Comparison of ENCODE assay signal across 7 cellular contexts in genomic region chr18:35478520-35479435, GRCh38. TPM values are rescaled to one million over a fixed set of nuclear protein-coding genes. Genes with fewer than 3 reads are reported as not detected.
DNase-seq lines count a peak whose midpoint lies in the region; ATAC-seq and TF ChIP-seq lines count a peak whose summit lies in the region.

No MANE protein-coding gene starts in this region.

- no peaks in the 10 kb centered on the region for H3K27me3 Mint-ChIP-seq in glutamatergic neuron (ENCODE audit: unreplicated experiment)

- H3K36me3 ChIP-seq in IMR-90 (ENCODE audit: control insufficient read depth, insufficient read depth, low read length) (no peaks in the 10 kb centered on the region), brain microvascular endothelial cell (replicated peaks) (no peaks in the 10 kb centered on the region), mucosa of stomach (ENCODE audit: control insufficient read depth, insufficient read depth, low read length) (no peaks in the 10 kb centered on the region), transverse colon (no peaks in the 10 kb centered on the region)

- peak overlapping the region; percentile 5 for H3K23ac ChIP-seq in IMR-90 (ENCODE audit: low read depth, low read length)

- no peaks in the 10 kb centered on the region for H4K20me1 ChIP-seq in IMR-90 (ENCODE audit: insufficient read depth, low read length)

- no peak overlapping the region for H3K18ac ChIP-seq in IMR-90 (ENCODE audit: low read depth, low read length)

- no CpG with 5 or more reads among the region's 8 CpGs for WGBS in IMR-90 (ENCODE audit: extremely low coverage in 2 of 2, insufficient read length in 1 of 2), 2 experiments
- 61 to 64% methylated on average over 4 to 8 of the region's 8 CpGs for WGBS in transverse colon (ENCODE audit: low coverage in 1 of 2), 2 donors

- H4K91ac ChIP-seq in IMR-90 (ENCODE audit: insufficient read depth, low read depth, low read length), result no peak overlapping the region

- TF ChIP-seq EP300 in transverse colon (IDR thresholded peaks at IDR 0.05; ENCODE audit: low read depth), result no peak

- no peaks in the 10 kb centered on the region for H3K27me3 ChIP-seq in IMR-90 (ENCODE audit: control insufficient read depth, insufficient read depth, low read length)
- no peaks in the 10 kb centered on the region for H3K27me3 ChIP-seq in brain microvascular endothelial cell (replicated peaks)
- H3K27me3 ChIP-seq in mucosa of stomach (ENCODE audit: control insufficient read depth, insufficient read depth, low read length), result no peaks in the 10 kb centered on the region
- no peaks in the 10 kb centered on the region for H3K27me3 ChIP-seq in transverse colon

- H3K4me3 Mint-ChIP-seq in glutamatergic neuron (ENCODE audit: unreplicated experiment), result no peak overlapping the region

- TF ChIP-seq CTCF in IMR-90 (conservative IDR thresholded peaks at IDR 0.05; ENCODE audit: low read depth, low read length) (no peak), brain microvascular endothelial cell (IDR thresholded peaks at IDR 0.05; ENCODE audit: low read depth, low read length, missing control alignments) (peak; percentile 18), transverse colon (IDR thresholded peaks at IDR 0.05) (no peak), glutamatergic neuron (IDR thresholded peaks at IDR 0.05; ENCODE audit: partially characterized antibody, unreplicated experiment) (no peak)

- POLR2A ChIA-PET in IMR-90 (lab: Charles Lee; ENCODE audit: unreplicated experiment), result interaction anchor here (0.6 kb wide), 1 partner anchor 9 kb away, joined by 3 read pairs; no protein-coding TSS in a partner anchor

- ATAC-seq in GM18867 (IDR thresholded peaks at IDR 0.05; ENCODE audit: unreplicated experiment) (peak; percentile 59), IMR-90 (ENCODE audit: low read depth) (peak; percentile 73)

- TF ChIP-seq POLR2A in IMR-90 (IDR thresholded peaks at IDR 0.05; ENCODE audit: low read depth, low read length) (no peak), transverse colon (IDR thresholded peaks at IDR 0.05) (peak; percentile 34)

- H2AK9ac ChIP-seq in IMR-90 (replicated peaks; ENCODE audit: low read depth, low read length, poor library complexity), result peak overlapping the region; percentile 70

- no peak overlapping the region for H3K27ac ChIP-seq in IMR-90 (ENCODE audit: insufficient read depth, low read length)
- H3K27ac ChIP-seq in brain microvascular endothelial cell, result peak overlapping the region; percentile 98
- H3K27ac ChIP-seq in transverse colon, result peak overlapping the region; percentile 62 to 76 (median 72)

- CTCF ChIA-PET in IMR-90 (lab: Yijun Ruan, JAX), result no interaction called here

- in situ Hi-C loops in IMR-90 (cut with MboI; ENCODE audit: low sequenced_read_pairs), result no loop called here
- in situ Hi-C loops in brain microvascular endothelial cell (cut with HindIII; ENCODE audit: low pct_ligation_motif_present, low sequenced_read_pairs), result no loop called here
- in situ Hi-C loops in transverse colon (cut with MboI; ENCODE audit: low pct_ligation_motif_present in 1 of 4, low pct_unique_long_range_greater_than_20kb in 1 of 4, low sequenced_read_pairs in 3 of 4), result no loop called here

- no peak overlapping the region for H2BK5ac ChIP-seq in IMR-90 (ENCODE audit: low read depth, low read length, poor library complexity, severe bottlenecking)

- peak; percentile 86 for DNase-seq in IMR-90
- peak; percentile 99 for DNase-seq in brain microvascular endothelial cell
- DNase-seq in transverse colon, result peak; percentile 43
- no peak for DNase-seq in cortex of kidney (lab: John Stamatoyannopoulos, UW)
- DNase-seq in glutamatergic neuron, result no peak

- BruUV-seq in IMR-90 (replicated peaks; lab: Mats Ljungman, UMichigan), result no TSS peak

- H3K9me1 ChIP-seq in IMR-90 (ENCODE audit: insufficient read depth, low read length), result peaks cover 10% of the 10 kb centered on the region; the same call in 1 of the 2 replicates

- dilution Hi-C loops in IMR-90 (cut with HindIII; ENCODE audit: low sequenced_read_pairs, unreplicated experiment), result no loop called here

- no peak for TF ChIP-seq RAD21 in IMR-90 (IDR thresholded peaks at IDR 0.05; ENCODE audit: low read length)

- no peaks in the 10 kb centered on the region for H3K36me3 Mint-ChIP-seq in glutamatergic neuron (ENCODE audit: unreplicated experiment)

- peaks cover 5% of the 10 kb centered on the region for H3K4me1 ChIP-seq in IMR-90 (ENCODE audit: control insufficient read depth, insufficient read depth, low read length)
- peaks cover 56% of the 10 kb centered on the region for H3K4me1 ChIP-seq in mucosa of stomach (ENCODE audit: control insufficient read depth, insufficient read depth, low read length)
- H3K4me1 ChIP-seq in transverse colon, result peaks cover 4 to 54% (median 35%) of the 10 kb centered on the region in 4 donors

- H3K79me1 ChIP-seq in IMR-90 (ENCODE audit: low read depth in 1 of 2, low read length in 2 of 2), result peaks cover 0 to 3% of the 10 kb centered on the region in 2 experiments; a peak in 1 of 4 replicates

- no peak overlapping the region for H4K5ac ChIP-seq in IMR-90 (ENCODE audit: low read depth, low read length)

- H2AFZ ChIP-seq in IMR-90 (replicated peaks; ENCODE audit: low read length, poor library complexity), result peak overlapping the region; percentile 79

- H2BK120ac ChIP-seq in IMR-90 (ENCODE audit: low read depth, low read length), result no peak overlapping the region

- H3K27ac Mint-ChIP-seq in glutamatergic neuron (ENCODE audit: unreplicated experiment), result no peak overlapping the region

- H3K4ac ChIP-seq in IMR-90 (ENCODE audit: low read depth, low read length), result peak overlapping the region; percentile 15; the same call in 1 of the 2 replicates

- no peak overlapping the region for H2BK15ac ChIP-seq in IMR-90 (ENCODE audit: low read depth, low read length)

- H3K14ac ChIP-seq in IMR-90 (replicated peaks; ENCODE audit: low read depth, low read length), result peak overlapping the region; percentile 2; the same call in 1 of the 2 replicates

- no peak overlapping the region; a peak in 1 of 4 replicates for H4K8ac ChIP-seq in IMR-90 (ENCODE audit: low read depth in 2 of 2, low read length in 2 of 2)

- intact Hi-C loops in IMR-90 (cut with micrococcal nuclease), result no loop called here
- intact Hi-C loops in transverse colon (cut with DNase I; ENCODE audit: low total_unique reads), result no loop called here

- no peak overlapping the region for H3K4me3 ChIP-seq in IMR-90 (ENCODE audit: insufficient read depth, low read depth, low read length)
- H3K4me3 ChIP-seq in brain microvascular endothelial cell (ENCODE audit: low read depth, low read length), result peak overlapping the region; percentile 12
- H3K4me3 ChIP-seq in mucosa of stomach (ENCODE audit: low read length), result peak overlapping the region; percentile 15
- H3K4me3 ChIP-seq in transverse colon, result no peak overlapping the region

- H2AK5ac ChIP-seq in IMR-90 (ENCODE audit: low read depth, low read length), result no peak overlapping the region; the same call in 1 of the 2 replicates

- no peaks in the 10 kb centered on the region for H3K9me3 Mint-ChIP-seq in glutamatergic neuron (ENCODE audit: unreplicated experiment)

- H3K9me3 ChIP-seq in IMR-90 (ENCODE audit: control insufficient read depth, insufficient read depth, low read length) (no peaks in the 10 kb centered on the region), mucosa of stomach (ENCODE audit: control insufficient read depth, low read length) (no peaks in the 10 kb centered on the region), transverse colon (no peaks in the 10 kb centered on the region)

- H3K9ac ChIP-seq in IMR-90 (ENCODE audit: low read depth, low read length), result no peak overlapping the region
- H3K9ac ChIP-seq in mucosa of stomach (ENCODE audit: low read length), result peak overlapping the region; percentile 48

- peaks cover 18% of the 10 kb centered on the region for H3K4me1 Mint-ChIP-seq in glutamatergic neuron (ENCODE audit: low read depth, unreplicated experiment)

- no peak overlapping the region for H3K4me2 ChIP-seq in IMR-90 (ENCODE audit: low read depth, low read length)

- H2BK20ac ChIP-seq in IMR-90 (ENCODE audit: low read depth, low read length), result no peak overlapping the region

- no peak overlapping the region for H3K56ac ChIP-seq in IMR-90 (ENCODE audit: extremely low read depth, insufficient read depth, low read length)

TF ChIP-seq in IMR-90, 13 proteins besides CTCF, POLR2A, EP300 and RAD21 (continues in another document):
- TF ChIP-seq CEBPB (IDR thresholded peaks at IDR 0.05; ENCODE audit: low read depth, low read length) (peak; percentile 87), MAZ (IDR thresholded peaks at IDR 0.05; ENCODE audit: borderline replicate concordance, low read depth, low read length) (no peak), RCOR1 (IDR thresholded peaks at IDR 0.05; ENCODE audit: insufficient replicate concordance, low read length) (no peak), FOS (IDR thresholded peaks at IDR 0.05; ENCODE audit: low read depth, low read length) (peak; percentile 78), BHLHE40 (IDR thresholded peaks at IDR 0.05; ENCODE audit: low read depth, low read length) (peak; percentile 9; the same call in 1 of the 2 replicates), SMC3 (IDR thresholded peaks at IDR 0.05; ENCODE audit: low read depth, low read length) (no peak), MAFK (IDR thresholded peaks at IDR 0.05; ENCODE audit: low read depth, low read length) (no peak), NFE2L2 (IDR thresholded peaks at IDR 0.05; ENCODE audit: low read depth, low read length) (no peak), ELK1 (IDR thresholded peaks at IDR 0.05; ENCODE audit: borderline replicate concordance, low read depth, low read length) (no peak), MXI1 (IDR thresholded peaks at IDR 0.05; ENCODE audit: borderline replicate concordance, low read depth, low read length) (no peak)

RNA-seq across cellular contexts. Expression of gene INO80C, which starts 19.0 kb away (rescaled TPM):
- total RNA-seq in IMR-90 (2012; rRNA removed) (4.4 and 5.6 TPM in 2 replicates), transverse colon (100 to 1,000 TPM in 1 of 4 donors, 10 to 100 TPM in 3; 10.2 to 277 (median 18.0) TPM), glutamatergic neuron (ENCODE audit: unreplicated experiment) (38.7 TPM)
- polyA plus RNA-seq in IMR-90 (2012; rRNA removed), result 16.2 and 17.1 TPM in 2 replicates
- polyA plus RNA-seq in IMR-90 (2012; cell fraction: cytosol; rRNA removed), result 9.3 and 9.6 TPM in 2 replicates
- 10.3 and 25.5 TPM in 2 replicates for polyA plus RNA-seq in IMR-90 (2012; cell fraction: nucleus; rRNA removed; ENCODE audit: low replicate concordance)

Comparison
In these comparisons a context has a peak if more than half of its experiments do, and no peak if none do; other contexts are left out.
1. DNase-seq: peak in IMR-90 (single experiment), brain microvascular endothelial cell (single experiment) and transverse colon (single experiment); none in cortex of kidney (single experiment) and glutamatergic neuron (single experiment).
2. H3K4me3 ChIP-seq: peak in brain microvascular endothelial cell (single experiment) and mucosa of stomach (single experiment); none in IMR-90 (single experiment) and transverse colon (0 of 4).